In the genomic region with DNA sequence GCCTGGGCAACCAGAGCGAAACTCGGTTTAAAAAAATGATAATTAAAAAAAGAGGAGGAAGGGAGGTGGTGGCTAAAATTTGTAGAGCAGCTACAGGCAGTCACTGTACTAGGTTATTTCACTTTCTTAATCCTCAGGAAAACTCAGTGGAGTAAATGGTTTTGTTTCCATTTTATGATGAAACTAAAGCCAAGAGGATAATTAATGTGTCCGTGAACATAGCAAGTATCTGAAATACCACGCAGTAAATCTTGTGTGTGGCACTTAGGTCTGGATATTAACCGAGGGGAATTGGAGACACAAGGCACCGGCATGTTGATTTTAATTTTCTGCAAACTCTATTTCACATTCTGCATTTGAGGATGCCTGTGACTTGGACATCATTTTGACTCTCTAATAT, we compare ENCODE assay signal across 1 cellular context.
TF ChIP-seq lines count a peak whose summit lies in the region.

No MANE protein-coding gene starts in this region.

TF ChIP-seq in HEK293, 187 proteins besides CTCF, POLR2A, EP300 and RAD21 (continued from another document):
- TF ChIP-seq PRDM6 (tag by site-specific recombination; IDR thresholded peaks at IDR 0.05) (peak; percentile 91), GLI4 (tag by site-specific recombination; IDR thresholded peaks at IDR 0.05) (no peak)
